Comparison of ENCODE assay signal across 7 cellular contexts in genomic region chr10:69088801-69089501, GRCh38. TPM values are rescaled to one million over a fixed set of nuclear protein-coding genes. Genes with fewer than 3 reads are reported as not detected.
DNase-seq lines count a peak whose midpoint lies in the region; ATAC-seq, FAIRE-seq and TF ChIP-seq lines count a peak whose summit lies in the region.

No MANE protein-coding gene starts in this region.

- no peaks in the 10 kb centered on the region for H3K9me3 ChIP-seq in OCI-LY7 (ENCODE audit: low read length)

- POLR2A ChIA-PET in OCI-LY7 (lab: Charles Lee) = interaction anchor here (0.7 to 1.4 kb wide), 3 partner anchors 28 to 730 kb away, joined by 3 to 4 read pairs (median 4); no protein-coding TSS in a partner anchor

- peak overlapping the region; percentile 89 for H3K4me2 ChIP-seq in OCI-LY7 (ENCODE audit: low read length)

- H3K9me2 ChIP-seq in OCI-LY7 (ENCODE audit: insufficient read depth, low read length) = no peaks in the 10 kb centered on the region

- TF ChIP-seq CTCF in OCI-LY7 (conservative IDR thresholded peaks at IDR 0.05; ENCODE audit: low read length) = no peak

- no peak for DNase-seq in GM19239 (ENCODE audit: insufficient read length, low spot score)
- DNase-seq in OCI-LY7 (ENCODE audit: low spot score) = peak; percentile 70
- DNase-seq in dermis blood vessel endothelial cell = peak; percentile 92
- no peak for DNase-seq in skeletal muscle cell (ENCODE audit: low read depth)
- no peak for DNase-seq in COR-L47 (lab: John Stamatoyannopoulos, UW)
- DNase-seq in NCI-H128 (lab: John Stamatoyannopoulos, UW; ENCODE audit: unreplicated experiment) = no peak

- H2AFZ ChIP-seq in OCI-LY7 (ENCODE audit: low read length) = peak overlapping the region; percentile 100

- no peak for ATAC-seq in HG03196 (IDR thresholded peaks at IDR 0.05; ENCODE audit: unreplicated experiment)

- peaks cover 4% of the 10 kb centered on the region; the same call in 1 of the 2 replicates for H3K79me2 ChIP-seq in OCI-LY7 (ENCODE audit: insufficient read depth, low read depth, low read length)

- no peak overlapping the region for H3K27ac ChIP-seq in OCI-LY7 (ENCODE audit: low read depth, low read length, poor library complexity, severe bottlenecking)

- intact Hi-C loops in OCI-LY7 (cut with micrococcal nuclease; ENCODE audit: unreplicated experiment) = no loop called here

- CTCF ChIA-PET in OCI-LY7 (lab: Charles Lee; ENCODE audit: unreplicated experiment) = no interaction called here

- BruUV-seq in OCI-LY7 (replicated peaks; lab: Mats Ljungman, UMichigan) = no TSS peak

- H4K20me1 ChIP-seq in OCI-LY7 (ENCODE audit: insufficient read depth, low read length) = no peaks in the 10 kb centered on the region

- peak; percentile 87 for FAIRE-seq in GM19239 (lab: Jason Lieb, UNC)

- peak overlapping the region; percentile 68 for H3K4me3 ChIP-seq in OCI-LY7 (ENCODE audit: low read depth, low read length, poor library complexity, severe bottlenecking)
- H3K4me3 ChIP-seq in skeletal muscle cell (ENCODE audit: low read depth, low read length) = peak overlapping the region; percentile 56

- H3K36me3 ChIP-seq in OCI-LY7 (ENCODE audit: insufficient read depth, low read length) = no peaks in the 10 kb centered on the region

- H3K4me1 ChIP-seq in OCI-LY7 (ENCODE audit: insufficient read depth, low read length, poor library complexity, severe bottlenecking) = peaks cover 25% of the 10 kb centered on the region

RNA-seq across cellular contexts. Expression of gene SRGN, which starts 1.0 kb away (rescaled TPM):
- total RNA-seq in OCI-LY7 (2014; rRNA removed; shearing (Covaris generic)) = 15.1 and 16.3 TPM in 2 replicates
- 5.8 and 9.1 TPM in 2 replicates for total RNA-seq in OCI-LY7 (2022)
- total RNA-seq in dermis blood vessel endothelial cell = 495 and 622 TPM in 2 replicates

RNA-seq across cellular contexts. Expression of gene VPS26A, which starts 35.0 kb away (rescaled TPM):
- 9.9 and 10.0 TPM in 2 replicates for total RNA-seq in OCI-LY7 (2014; rRNA removed; shearing (Covaris generic))
- total RNA-seq in OCI-LY7 (2022) = 33.6 and 41.7 TPM in 2 replicates
- total RNA-seq in dermis blood vessel endothelial cell = 34.5 and 56.8 TPM in 2 replicates

Comparison
In these comparisons a context has a peak if more than half of its experiments do, and no peak if none do; other contexts are left out.
1. DNase-seq: peak in OCI-LY7 (single experiment) and dermis blood vessel endothelial cell (single experiment); none in GM19239 (single experiment), skeletal muscle cell (single experiment), COR-L47 (single experiment) and NCI-H128 (single experiment).
2. RNA of gene SRGN, which starts 1.0 kb away (total RNA-seq): 495 to 622 TPM in dermis blood vessel endothelial cell; 5.8 to 16.3 TPM in OCI-LY7; every median in the first group is over 10 times any median in the second.